Comparison of ENCODE assay signal across 37 cellular contexts in the genomic region with DNA sequence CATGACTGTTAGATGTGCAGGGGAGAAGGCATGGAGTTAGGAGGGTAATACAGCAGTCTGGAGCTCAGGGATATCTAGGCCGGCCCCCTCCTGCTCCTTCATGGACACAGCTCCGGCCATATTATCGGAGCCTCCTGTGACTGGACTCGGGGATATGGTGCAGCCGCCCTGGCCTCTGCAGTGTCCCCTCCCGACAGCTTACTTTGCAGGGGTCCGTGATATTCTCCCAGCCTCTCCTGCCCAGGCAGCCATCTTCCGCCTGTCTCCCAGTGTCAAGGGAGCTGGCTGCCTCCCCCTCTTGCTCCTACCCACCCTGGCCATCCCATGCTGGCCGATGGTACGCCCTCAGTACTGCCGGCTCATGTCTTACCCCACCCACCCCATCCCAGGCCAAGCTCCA. TPM values are rescaled to one million over a fixed set of nuclear protein-coding genes. Genes with fewer than 3 reads are reported as not detected.
"Had no signal": no experiment of that assay in that cellular context is flagged by ENCODE, and none has a peak within 500 bp of the region (broad histone marks: within the 10 kb centered on the region; RNA-seq: fewer than 3 reads in every experiment).

No MANE protein-coding gene starts in this region.

- H3K4me1 ChIP-seq: adrenal gland, body of pancreas, breast epithelium had no signal

- FAIRE-seq: astrocyte, TTC549 had no signal

- H3K9me3 ChIP-seq: adrenal gland, body of pancreas, breast epithelium had no signal

- H3K4me3 ChIP-seq: adrenal gland, body of pancreas, breast epithelium had no signal

- ATAC-seq: activated CD8-positive, alpha-beta T cell treated with anti-CD3 and anti-CD28 coated beads for 36 hours; activated naive CD4-positive, alpha-beta T cell treated with anti-CD3 and anti-CD28 coated beads, Interleukin-2, amount 50 U/mL, for 72 hours; activated T-cell treated with anti-CD3 and anti-CD28 coated beads, Interleukin-2, amount 50 U/mL, for 4 hours; activated T-cell treated with anti-CD3 and anti-CD28 coated beads, Interleukin-2, amount 50 U/mL, for 72 hours; activated T-helper 17 cell treated with anti-CD3 and anti-CD28 coated beads, Interleukin-2, amount 50 U/mL, for 72 hours; body of pancreas had no signal

- DNase-seq: activated B cell treated with CpG ODN at 0.5 μM for 24 hours; activated CD4-positive, alpha-beta memory T cell treated with anti-CD3 and anti-CD28 coated beads for 36 hours; activated CD4-positive, alpha-beta T cell treated with anti-CD3 and anti-CD28 coated beads for 4 hours; activated CD4-positive, alpha-beta T cell treated with anti-CD3 and anti-CD28 coated beads, Interleukin-2, amount 10 ng/mL, durations not matched to agents 24 days and 14 days; activated CD4-positive, alpha-beta T cell treated with anti-CD3 and anti-CD28 coated beads, Interleukin-2, amount 50 U/mL, for 1 hour; activated CD4-positive, alpha-beta T cell treated with anti-CD3 and anti-CD28 coated beads, Interleukin-2, amount 50 U/mL, for 4 hours; activated CD4-positive, CD25-positive, alpha-beta regulatory T cell treated with anti-CD3 and anti-CD28 coated beads, Interleukin-2, amount 50 U/mL, for 72 hours; activated CD8-positive, alpha-beta memory T cell treated with anti-CD3 and anti-CD28 coated beads, Interleukin-2, amount 50 U/mL, for 4 hours; activated CD8-positive, alpha-beta T cell treated with anti-CD3 and anti-CD28 coated beads for 36 hours; activated effector memory CD4-positive, alpha-beta T cell treated with anti-CD3 and anti-CD28 coated beads, Interleukin-2, amount 50 U/mL, for 16 hours; activated gamma-delta T cell treated with Interleukin-2 at 50 U/mL for 16 hours; activated naive CD4-positive, alpha-beta T cell; activated naive CD4-positive, alpha-beta T cell treated with anti-CD3 and anti-CD28 coated beads for 36 hours; activated naive CD4-positive, alpha-beta T cell treated with anti-CD3 and anti-CD28 coated beads, Interleukin-2, amount 50 U/mL, for 16 hours; activated naive CD8-positive, alpha-beta T cell treated with anti-CD3 and anti-CD28 coated beads for 36 hours; activated T-cell treated with anti-CD3 and anti-CD28 coated beads for 4 hours; activated T-cell treated with anti-CD3 and anti-CD28 coated beads, Interleukin-2, amount 50 U/mL, for 1 hour; activated T-cell treated with anti-CD3 and anti-CD28 coated beads, Interleukin-2, amount 50 U/mL, for 4 hours; activated T-cell treated with anti-CD3 and anti-CD28 coated beads, Interleukin-2, amount 50 U/mL, for 72 hours; adrenal gland; amniotic stem cell; body of pancreas; brain microvascular endothelial cell; central memory CD4-positive, alpha-beta T cell; T-helper 1 cell; T-helper 2 cell; T-helper 9 cell had no signal

- H3K27me3 ChIP-seq: adrenal gland, body of pancreas, brain microvascular endothelial cell, breast epithelium had no signal

- H3K27ac ChIP-seq: adrenal gland, body of pancreas, brain microvascular endothelial cell, breast epithelium, VCaP had no signal

- H3K36me3 ChIP-seq: adrenal gland, brain microvascular endothelial cell, breast epithelium had no signal

RNA-seq across cellular contexts. Expression of gene CFAP99, which starts 30.3 kb away (rescaled TPM):
- total RNA-seq: activated B cell treated with CpG ODN at 0.5 μM for 24 hours; activated CD4-positive, alpha-beta memory T cell treated with anti-CD3 and anti-CD28 coated beads for 36 hours; activated CD4-positive, alpha-beta T cell treated with anti-CD3 and anti-CD28 coated beads, Interleukin-2, amount 10 ng/mL, durations not matched to agents 24 days and 14 days; activated CD8-positive, alpha-beta memory T cell treated with anti-CD3 and anti-CD28 coated beads for 36 hours; activated CD8-positive, alpha-beta T cell treated with anti-CD3 and anti-CD28 coated beads for 36 hours; activated naive CD4-positive, alpha-beta T cell treated with anti-CD3 and anti-CD28 coated beads for 36 hours; activated naive CD4-positive, alpha-beta T cell treated with anti-CD3 and anti-CD28 coated beads, Interleukin-2, amount 50 U/mL, for 72 hours; activated naive CD8-positive, alpha-beta T cell treated with anti-CD3 and anti-CD28 coated beads for 36 hours; activated T-cell treated with anti-CD3 and anti-CD28 coated beads, Interleukin-2, amount 50 U/mL, for 4 hours; activated T-cell treated with anti-CD3 and anti-CD28 coated beads, Interleukin-2, amount 50 U/mL, for 72 hours; activated T-helper 1 cell treated with anti-CD3 and anti-CD28 coated beads, Interleukin-12 subunit alpha, Interleukin-12 subunit beta, Interleukin-2, Interleukin-4 antibody, amounts not matched to agents 30 ng/mL and 10 ng/mL and 1 ng/mL, durations not matched to agents 14 hours and 24 hours and 36 hours; astrocyte; body of pancreas; cardiac septum had no signal
- polyA plus RNA-seq: aorta had no signal
